Comparison of ENCODE assay signal across 11 cellular contexts in genomic region chr15:77818484-77819270, GRCh38.
DNase-seq lines count a peak whose midpoint lies in the region; ATAC-seq and TF ChIP-seq lines count a peak whose summit lies in the region.
"Had no signal": no experiment of that assay in that cellular context is flagged by ENCODE, and none has a peak within 500 bp of the region (broad histone marks: within the 10 kb centered on the region; RNA-seq: fewer than 3 reads in every experiment).

No MANE protein-coding gene starts in this region.

- no peak for TF ChIP-seq POLR2A in Peyer's patch (IDR thresholded peaks at IDR 0.05)

- peaks cover 0 to 19% (median 9%) of the 10 kb centered on the region in 4 donors for H3K4me1 ChIP-seq in Peyer's patch
- peaks cover 0 to 22% of the 10 kb centered on the region in 2 donors for H3K4me1 ChIP-seq in thoracic aorta (ENCODE audit: control insufficient read depth in 1 of 2, low read depth in 2 of 2)

- ATAC-seq in thoracic aorta (ENCODE audit: insufficient number of reproducible peaks, low FRiP score, low read depth) (no peak), HG03280 (IDR thresholded peaks at IDR 0.05; ENCODE audit: unreplicated experiment) (no peak)

- H3K4me3 ChIP-seq in Peyer's patch = peak overlapping the region in 3 of 4 donors; percentile 27 to 46 (median 41)
- H3K4me3 ChIP-seq in iPS-18c (ENCODE audit: insufficient read depth, low read depth, low read length) = peak overlapping the region; percentile 69
- peak overlapping the region; percentile 7 for H3K4me3 ChIP-seq in thoracic aorta
- no peak overlapping the region for H3K4me3 ChIP-seq in MG63

- peaks cover 0 to 16% of the 10 kb centered on the region in 2 donors for H3K27me3 ChIP-seq in Peyer's patch
- H3K27me3 ChIP-seq in thoracic aorta (replicated peaks; ENCODE audit: insufficient read depth) = peaks cover 3% of the 10 kb centered on the region
- peaks cover 25% of the 10 kb centered on the region for H3K27me3 ChIP-seq in MG63

- H3K9me3 ChIP-seq in Peyer's patch (no peaks in the 10 kb centered on the region), iPS-18c (ENCODE audit: control insufficient read depth, insufficient read depth, low read length) (no peaks in the 10 kb centered on the region), thoracic aorta (no peaks in the 10 kb centered on the region), MG63 (no peaks in the 10 kb centered on the region)

- H3K27ac ChIP-seq in Peyer's patch (no peak overlapping the region), thoracic aorta (no peak overlapping the region)

- TF ChIP-seq CTCF in Peyer's patch (IDR thresholded peaks at IDR 0.05) = no peak
- no peak for TF ChIP-seq CTCF in thoracic aorta (IDR thresholded peaks at IDR 0.05)

- H3K36me3 ChIP-seq in Peyer's patch (no peaks in the 10 kb centered on the region), thoracic aorta (no peaks in the 10 kb centered on the region), MG63 (no peaks in the 10 kb centered on the region)

- DNase-seq in NCI-H2196 (lab: John Stamatoyannopoulos, UW; ENCODE audit: unreplicated experiment) (peak; percentile 37), NCI-H2196 treated with DMSO at 0.1 percent for 48 hours (lab: John Stamatoyannopoulos, UW; ENCODE audit: unreplicated experiment) (no peak), Peyer's patch (no peak), thoracic aorta (ENCODE audit: low spot score) (no peak), MG63 (no peak)
- no peak for DNase-seq in stimulated activated CD4-positive, alpha-beta T cell treated with anti-CD3 and anti-CD28 coated beads, Interleukin-1b, Interleukin-23, amount 100 ng/mL, for 48 hours
- DNase-seq: ACHN; NCI-H1048; stimulated activated CD4-positive, alpha-beta T cell treated with anti-CD3 and anti-CD28 coated beads, Interleukin-12 subunit alpha, Interleukin-12 subunit beta, amount 100 ng/mL, for 4 hours had no signal
